ENCODE assay signal across 1 cellular context in genomic region chr4:82430193-82431025, GRCh38.
TF ChIP-seq lines count a peak whose summit lies in the region.

Gene ENOPH1 (plus strand): TSS chr4:82430590. CDS start chr4:82430830, 240 bp downstream.
Gene HNRNPDL (minus strand): TSS chr4:82430462. CDS start chr4:82429690, 772 bp downstream.

TF ChIP-seq in SK-N-SH, 30 proteins besides CTCF, POLR2A, EP300 and RAD21 (continued from another document):
- peak; percentile 88 for TF ChIP-seq CHD2 (IDR thresholded peaks at IDR 0.05; ENCODE audit: low read length, partially characterized antibody)
- TF ChIP-seq PBX3 (IDR thresholded peaks at IDR 0.05) = peak; percentile 67
- no peak for TF ChIP-seq JUND (IDR thresholded peaks at IDR 0.05)
- TF ChIP-seq, protein P1, sequence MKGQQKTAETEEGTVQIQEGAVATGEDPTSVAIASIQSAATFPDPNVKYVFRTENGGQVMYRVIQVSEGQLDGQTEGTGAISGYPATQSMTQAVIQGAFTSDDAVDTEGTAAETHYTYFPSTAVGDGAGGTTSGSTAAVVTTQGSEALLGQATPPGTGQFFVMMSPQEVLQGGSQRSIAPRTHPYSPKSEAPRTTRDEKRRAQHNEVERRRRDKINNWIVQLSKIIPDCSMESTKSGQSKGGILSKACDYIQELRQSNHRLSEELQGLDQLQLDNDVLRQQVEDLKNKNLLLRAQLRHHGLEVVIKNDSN (IDR thresholded peaks at IDR 0.05; ENCODE audit: borderline replicate concordance, low read depth) = peak; percentile 91
- no peak for TF ChIP-seq RCOR1 (IDR thresholded peaks at IDR 0.05; ENCODE audit: low read length)
- TF ChIP-seq POLR2AphosphoS5 (IDR thresholded peaks at IDR 0.05; ENCODE audit: low read depth, low read length) = peak; percentile 74
- TF ChIP-seq YY1 (IDR thresholded peaks at IDR 0.05; ENCODE audit: low read depth) = no peak
